In the genomic region with DNA sequence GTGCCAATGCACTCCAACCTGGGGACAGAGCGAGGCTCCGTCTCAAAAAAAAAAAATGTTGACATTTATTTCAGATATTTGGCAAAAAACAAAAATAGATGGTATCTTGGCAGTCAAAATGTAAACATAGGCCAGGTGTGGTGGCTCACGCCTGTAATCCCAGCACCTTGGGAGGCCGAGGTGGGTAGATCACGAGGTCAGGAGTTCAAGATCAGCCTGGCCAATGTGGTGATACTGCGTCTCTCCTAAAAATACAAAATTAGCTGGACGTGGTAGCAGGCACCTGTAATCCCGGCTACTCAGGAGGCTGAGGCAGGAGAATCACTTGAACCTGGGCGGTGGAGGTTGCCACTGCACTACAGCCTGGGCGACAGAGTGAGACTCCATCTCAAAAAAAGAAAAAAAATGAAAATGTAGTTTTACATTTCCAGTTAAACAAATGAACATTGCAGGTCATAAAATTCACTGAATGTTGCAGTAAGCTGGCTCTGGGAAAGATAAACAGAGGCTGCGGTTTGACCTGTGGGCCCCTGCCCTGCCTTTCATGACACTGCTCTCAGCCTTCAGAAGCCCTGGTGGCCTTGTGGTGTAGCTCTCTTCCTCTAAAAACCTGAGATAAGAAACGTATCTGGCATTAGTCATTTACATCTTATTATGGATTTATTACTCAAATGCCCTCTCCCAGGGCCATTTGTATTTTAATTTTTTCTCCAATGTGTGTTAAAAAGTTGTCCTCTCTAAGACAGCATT, we compare ENCODE assay signal across 12 cellular contexts. TPM values are rescaled to one million over a fixed set of nuclear protein-coding genes. Genes with fewer than 3 reads are reported as not detected.
DNase-seq lines count a peak whose midpoint lies in the region; ATAC-seq, FAIRE-seq and TF ChIP-seq lines count a peak whose summit lies in the region.
"Had no signal": no experiment of that assay in that cellular context is flagged by ENCODE, and none has a peak within 500 bp of the region (broad histone marks: within the 10 kb centered on the region; RNA-seq: fewer than 3 reads in every experiment).

No MANE protein-coding gene starts in this region.

- H3K27ac ChIP-seq in smooth muscle cell (ENCODE audit: low read depth) = peak overlapping the region; percentile 44
- H3K27ac ChIP-seq: right lobe of liver had no signal

- no peak for TF ChIP-seq CTCF in choroid plexus epithelial cell (conservative IDR thresholded peaks at IDR 0.05; ENCODE audit: low read depth, low read length)
- TF ChIP-seq CTCF in smooth muscle cell (IDR thresholded peaks at IDR 0.05; ENCODE audit: borderline replicate concordance, insufficient read depth, poor library complexity, severe bottlenecking) = no peak

- DNase-seq in HT-29 (ENCODE audit: low spot score) (peak; percentile 30), RCC 7860 (ENCODE audit: low spot score) (peak; percentile 57), choroid plexus epithelial cell (ENCODE audit: low read depth) (peak; percentile 30), smooth muscle cell (lab: John Stamatoyannopoulos, UW; ENCODE audit: unreplicated experiment) (no peak), activated gamma-delta T cell (lab: John Stamatoyannopoulos, UW) (no peak), NCI-H1694 treated with DMSO at 0.1 percent for 48 hours (lab: John Stamatoyannopoulos, UW) (no peak)
- DNase-seq: activated CD4-positive, alpha-beta T cell treated with anti-CD3 and anti-CD28 coated beads for 4 hours; immature natural killer cell; NCI-H1417 treated with DMSO at 0.1 percent for 48 hours; right lobe of liver; substantia nigra had no signal

- WGBS in smooth muscle cell (ENCODE audit: low lambda C conversion rate) = 69% methylated on average over 12 of the region's 12 CpGs

- H3K27me3 ChIP-seq in smooth muscle cell (ENCODE audit: low read depth) = no peaks in the 10 kb centered on the region
- H3K27me3 ChIP-seq: right lobe of liver had no signal

- H3K9me3 ChIP-seq in smooth muscle cell (replicated peaks; ENCODE audit: low read depth) = no peaks in the 10 kb centered on the region
- H3K9me3 ChIP-seq: right lobe of liver had no signal

- H3K4me3 ChIP-seq in choroid plexus epithelial cell (ENCODE audit: low read depth, low read length) (no peak overlapping the region), smooth muscle cell (no peak overlapping the region)
- H3K4me3 ChIP-seq: right lobe of liver had no signal

- H3K9ac ChIP-seq in smooth muscle cell (ENCODE audit: low read depth) = no peak overlapping the region

- H3K4me1 ChIP-seq in smooth muscle cell (ENCODE audit: low read depth) = peaks cover 13% of the 10 kb centered on the region
- H3K4me1 ChIP-seq: right lobe of liver had no signal

- H4K20me1 ChIP-seq in smooth muscle cell (ENCODE audit: low read depth) = no peaks in the 10 kb centered on the region

- H3K79me2 ChIP-seq in smooth muscle cell (ENCODE audit: low read depth) = peaks cover 4% of the 10 kb centered on the region

- no peak for ATAC-seq in HG02623 (IDR thresholded peaks at IDR 0.05; ENCODE audit: unreplicated experiment)

- peaks cover 31% of the 10 kb centered on the region for H3F3A ChIP-seq in smooth muscle cell (ENCODE audit: low read depth)

- FAIRE-seq in RCC 7860 (lab: Jason Lieb, UNC) = peak; percentile 29

- H2AFZ ChIP-seq in smooth muscle cell (ENCODE audit: low read depth) = no peak overlapping the region

- H3K4me2 ChIP-seq in smooth muscle cell = peak overlapping the region; percentile 66

- no peaks in the 10 kb centered on the region for H3K36me3 ChIP-seq in smooth muscle cell (ENCODE audit: low read depth)
- H3K36me3 ChIP-seq: right lobe of liver had no signal

RNA-seq across cellular contexts. Expression of gene SLC44A3, which starts 12.2 kb away (rescaled TPM):
- 14.1 and 15.6 TPM in 2 replicates for total RNA-seq in HT-29 (2014; rRNA removed; shearing (Covaris generic))
- total RNA-seq in smooth muscle cell = 3.3 and 10.0 TPM in 2 replicates
- 3.2 and 4.4 TPM in 2 replicates for polyA plus RNA-seq in smooth muscle cell
- polyA plus RNA-seq: immature natural killer cell had no signal

Comparison
In these comparisons a context has a peak if more than half of its experiments do, and no peak if none do; other contexts are left out.
1. DNase-seq: peak in HT-29 (single experiment), RCC 7860 (single experiment) and choroid plexus epithelial cell (single experiment); none in smooth muscle cell (single experiment), activated gamma-delta T cell (single experiment) and NCI-H1694 treated with DMSO at 0.1 percent for 48 hours (single experiment).